19 cellular contexts compared by ENCODE assay signal in genomic region chr17:19005789-19006430, GRCh38. TPM values are rescaled to one million over a fixed set of nuclear protein-coding genes. Genes with fewer than 3 reads are reported as not detected.
DNase-seq lines count a peak whose midpoint lies in the region; ATAC-seq and TF ChIP-seq lines count a peak whose summit lies in the region.
"Had no signal": no experiment of that assay in that cellular context is flagged by ENCODE, and none has a peak within 500 bp of the region (broad histone marks: within the 10 kb centered on the region; RNA-seq: fewer than 3 reads in every experiment).

No MANE protein-coding gene starts in this region.

- peaks cover 30% of the 10 kb centered on the region for H3K79me2 ChIP-seq in PC-9 (ENCODE audit: low read depth)

- TF ChIP-seq CTCF in natural killer cell (IDR thresholded peaks at IDR 0.05) (no peak), right lobe of liver (IDR thresholded peaks at IDR 0.05) (no peak), PC-9 (conservative IDR thresholded peaks at IDR 0.05) (no peak)

- no peaks in the 10 kb centered on the region for H3K9me3 Mint-ChIP-seq in natural killer cell
- no peaks in the 10 kb centered on the region for H3K9me3 Mint-ChIP-seq in natural killer cell treated with Interleukin-12 subunit alpha and Interleukin-12 subunit beta and Interleukin-15 and Interleukin-18, amount 100 ng/mL, for 72 hours
- no peaks in the 10 kb centered on the region for H3K9me3 Mint-ChIP-seq in activated CD4-positive, alpha-beta memory T cell treated with anti-CD3 and anti-CD28 coated beads, Interleukin-2, amount 10 ng/mL, durations not matched to agents 7 days and 5 days

- POLR2A ChIA-PET in activated CD4-positive, alpha-beta memory T cell treated with anti-CD3 and anti-CD28 coated beads, Interleukin-2, amount 10 ng/mL, durations not matched to agents 7 days and 5 days (lab: Charles Lee): interaction anchor here (2.7 kb wide), 1 partner anchor 10 kb away, joined by 13 read pairs; no protein-coding TSS in a partner anchor
- POLR2A ChIA-PET in PC-9 (lab: Charles Lee; ENCODE audit: unreplicated experiment): no interaction called here

- H3K27me3 Mint-ChIP-seq in natural killer cell (ENCODE audit: low read depth in 2 of 2): peaks cover 0 to 4% of the 10 kb centered on the region in 2 donors
- peaks cover 0 to 1% of the 10 kb centered on the region in 2 donors for H3K27me3 Mint-ChIP-seq in natural killer cell treated with Interleukin-12 subunit alpha and Interleukin-12 subunit beta and Interleukin-15 and Interleukin-18, amount 100 ng/mL, for 72 hours
- H3K27me3 Mint-ChIP-seq in activated CD4-positive, alpha-beta memory T cell treated with anti-CD3 and anti-CD28 coated beads, Interleukin-2, amount 10 ng/mL, durations not matched to agents 7 days and 5 days: peaks cover 14% of the 10 kb centered on the region

- no peak overlapping the region for H2AFZ ChIP-seq in PC-9

- no peaks in the 10 kb centered on the region for H3K9me2 ChIP-seq in PC-9 (ENCODE audit: insufficient read depth)

- H3K4me1 Mint-ChIP-seq in natural killer cell: peaks cover 11 to 18% of the 10 kb centered on the region in 2 donors
- H3K4me1 Mint-ChIP-seq in natural killer cell treated with Interleukin-12 subunit alpha and Interleukin-12 subunit beta and Interleukin-15 and Interleukin-18, amount 100 ng/mL, for 72 hours (ENCODE audit: low read depth in 2 of 2): peaks cover 8 to 10% of the 10 kb centered on the region in 2 donors
- peaks cover 29% of the 10 kb centered on the region for H3K4me1 Mint-ChIP-seq in activated CD4-positive, alpha-beta memory T cell treated with anti-CD3 and anti-CD28 coated beads, Interleukin-2, amount 10 ng/mL, durations not matched to agents 7 days and 5 days

- H3K4me2 ChIP-seq in PC-9: no peak overlapping the region

- H4K20me1 ChIP-seq in PC-9 (ENCODE audit: insufficient read depth): peaks cover 30% of the 10 kb centered on the region

- H3K27ac Mint-ChIP-seq in natural killer cell: peak overlapping the region; percentile 79 to 86
- H3K27ac Mint-ChIP-seq in natural killer cell treated with Interleukin-12 subunit alpha and Interleukin-12 subunit beta and Interleukin-15 and Interleukin-18, amount 100 ng/mL, for 72 hours: no peak overlapping the region
- H3K27ac Mint-ChIP-seq in activated CD4-positive, alpha-beta memory T cell treated with anti-CD3 and anti-CD28 coated beads, Interleukin-2, amount 10 ng/mL, durations not matched to agents 7 days and 5 days: no peak overlapping the region

- H3K4me3 ChIP-seq in right lobe of liver (peak overlapping the region in 1 of 3 donors; percentile 63), PC-9 (no peak overlapping the region)
- H3K4me3 ChIP-seq: lung had no signal

- H3K4me3 Mint-ChIP-seq in natural killer cell: peak overlapping the region; percentile 75
- no peak overlapping the region for H3K4me3 Mint-ChIP-seq in natural killer cell treated with Interleukin-12 subunit alpha and Interleukin-12 subunit beta and Interleukin-15 and Interleukin-18, amount 100 ng/mL, for 72 hours
- peak overlapping the region; percentile 27 for H3K4me3 Mint-ChIP-seq in activated CD4-positive, alpha-beta memory T cell treated with anti-CD3 and anti-CD28 coated beads, Interleukin-2, amount 10 ng/mL, durations not matched to agents 7 days and 5 days

- TF ChIP-seq POLR2A in right lobe of liver (IDR thresholded peaks at IDR 0.05): no peak

- peaks cover 29% of the 10 kb centered on the region; the same call in 1 of the 2 replicates for H3F3A ChIP-seq in PC-9 (ENCODE audit: insufficient read depth, low read depth)

- H3K27ac ChIP-seq in right lobe of liver (peak overlapping the region in 2 of 3 donors; percentile 6 to 79), PC-9 (no peak overlapping the region)
- H3K27ac ChIP-seq: neutrophil had no signal

- intact Hi-C loops in natural killer cell (cut with micrococcal nuclease): no loop called here
- intact Hi-C loops in right lobe of liver (cut with DNase I): no loop called here
- intact Hi-C loops in PC-9 (cut with micrococcal nuclease; ENCODE audit: unreplicated experiment): loop anchor here (2.0 kb wide), 1 partner anchor 37 kb away; no protein-coding TSS in a partner anchor

- H3K9me3 ChIP-seq in right lobe of liver (no peaks in the 10 kb centered on the region), PC-9 (ENCODE audit: insufficient read depth, low read depth) (no peaks in the 10 kb centered on the region)
- H3K9me3 ChIP-seq: neutrophil had no signal

- no peaks in the 10 kb centered on the region for H3K36me3 Mint-ChIP-seq in natural killer cell
- no peaks in the 10 kb centered on the region for H3K36me3 Mint-ChIP-seq in natural killer cell treated with Interleukin-12 subunit alpha and Interleukin-12 subunit beta and Interleukin-15 and Interleukin-18, amount 100 ng/mL, for 72 hours
- no peaks in the 10 kb centered on the region for H3K36me3 Mint-ChIP-seq in activated CD4-positive, alpha-beta memory T cell treated with anti-CD3 and anti-CD28 coated beads, Interleukin-2, amount 10 ng/mL, durations not matched to agents 7 days and 5 days (ENCODE audit: low read depth)

- CTCF ChIA-PET in activated CD4-positive, alpha-beta memory T cell treated with anti-CD3 and anti-CD28 coated beads, Interleukin-2, amount 10 ng/mL, durations not matched to agents 7 days and 5 days (lab: Charles Lee): interaction anchor here (0.8 to 1.8 kb wide), 2 partner anchors 19 to 45 kb away, joined by 3 to 5 read pairs; no protein-coding TSS in a partner anchor
- CTCF ChIA-PET in PC-9 (lab: Charles Lee): interaction anchor here (0.6 kb wide), 1 partner anchor 657 kb away, joined by 6 read pairs; no protein-coding TSS in a partner anchor

- H3K36me3 ChIP-seq in right lobe of liver (no peaks in the 10 kb centered on the region), PC-9 (ENCODE audit: low read depth) (0 out of 2 replicates have a peak, but pooled peaks cover 6% of the 10 kb centered on the region)
- H3K36me3 ChIP-seq: neutrophil had no signal

- ATAC-seq in natural killer cell: no peak
- no peak for ATAC-seq in natural killer cell treated with Interleukin-12 subunit alpha and Interleukin-12 subunit beta and Interleukin-15 and Interleukin-18, amount 100 ng/mL, for 72 hours
- ATAC-seq in right lobe of liver: peak; percentile 49 to 69 (median 62)
- ATAC-seq in GM21367 (IDR thresholded peaks at IDR 0.05; ENCODE audit: unreplicated experiment): no peak
- no peak for ATAC-seq in HG02623 (IDR thresholded peaks at IDR 0.05; ENCODE audit: unreplicated experiment)
- ATAC-seq: esophagus mucosa had no signal

- BruUV-seq in PC-9 (replicated peaks; lab: Mats Ljungman, UMichigan): no TSS peak

- DNase-seq in natural killer cell (no peak), right lobe of liver (peak in 1 of 3 donors; percentile 80), PC-9 (no peak)
- DNase-seq in natural killer cell treated with Interleukin-12 subunit alpha and Interleukin-12 subunit beta and Interleukin-15 and Interleukin-18, amount 100 ng/mL, for 72 hours (ENCODE audit: low spot score): no peak
- DNase-seq in activated CD4-positive, alpha-beta memory T cell treated with anti-CD3 and anti-CD28 coated beads, Interleukin-2, amount 10 ng/mL, durations not matched to agents 7 days and 5 days: no peak
- no peak for DNase-seq in activated effector memory CD4-positive, alpha-beta T cell treated with Interleukin-2 at 50 U/mL for 16 hours
- DNase-seq: activated CD4-positive, alpha-beta T cell treated with anti-CD3 and anti-CD28 coated beads, Interleukin-2, amount 50 U/mL, for 1 hour; DMS 273 treated with DMSO at 0.1 percent for 48 hours; NCI-H187; NCI-H446 treated with DMSO at 0.1 percent for 48 hours; substantia nigra; T-helper 9 cell had no signal

- H3K27me3 ChIP-seq in right lobe of liver (no peaks in the 10 kb centered on the region), PC-9 (ENCODE audit: insufficient read depth, low read depth) (no peaks in the 10 kb centered on the region)

- WGBS in right lobe of liver (ENCODE audit: insufficient coverage, low coverage, low lambda C conversion rate, missing lambda C conversion rate): 34% methylated on average over 2 of the region's 4 CpGs

- peaks cover 0 to 47% (median 11%) of the 10 kb centered on the region in 4 donors for H3K4me1 ChIP-seq in right lobe of liver
- H3K4me1 ChIP-seq in PC-9 (replicated peaks; ENCODE audit: insufficient read depth): peaks cover 39% of the 10 kb centered on the region

RNA-seq across cellular contexts. Expression of gene FAM83G, which starts 1.3 kb away (rescaled TPM):
- total RNA-seq in natural killer cell (1 to 10 TPM; 3.8 to 6.5 (median 4.3) TPM), right lobe of liver (10 to 100 TPM; 10.1 to 41.7 (median 21.5) TPM), PC-9 (2021) (30.2 and 30.4 TPM in 2 replicates)
- total RNA-seq in natural killer cell treated with Interleukin-12 subunit alpha and Interleukin-12 subunit beta and Interleukin-15 and Interleukin-18, amount 100 ng/mL, for 72 hours: 1 to 10 TPM; 1.4 to 2.6 TPM
- 1 to 10 TPM; 6.4 to 6.5 TPM for total RNA-seq in activated CD4-positive, alpha-beta memory T cell treated with anti-CD3 and anti-CD28 coated beads, Interleukin-2, amount 10 ng/mL, durations not matched to agents 7 days and 5 days

RNA-seq across cellular contexts. Expression of gene GRAP, which starts 40.8 kb away (rescaled TPM):
- total RNA-seq in natural killer cell (10 to 100 TPM in 1 of 3 donors, 1 to 10 TPM in 2; 5.6 to 11.3 (median 7.1) TPM), right lobe of liver (1 to 10 TPM; 2.6 to 6.1 (median 4.2) TPM), PC-9 (2021) (0.48 and 0.93 TPM in 2 replicates)
- 10 to 100 TPM in 1 of 2 donors, 1 to 10 TPM in 1; 8.2 to 15.9 TPM for total RNA-seq in natural killer cell treated with Interleukin-12 subunit alpha and Interleukin-12 subunit beta and Interleukin-15 and Interleukin-18, amount 100 ng/mL, for 72 hours
- 10 to 100 TPM; 15.4 to 16.1 TPM for total RNA-seq in activated CD4-positive, alpha-beta memory T cell treated with anti-CD3 and anti-CD28 coated beads, Interleukin-2, amount 10 ng/mL, durations not matched to agents 7 days and 5 days

RNA-seq across cellular contexts. Expression of gene SLC5A10, which starts 53.9 kb away (rescaled TPM):
- total RNA-seq in natural killer cell (under 1 TPM in 1 of 3 donors, not detected in 2; 0.28 TPM), right lobe of liver (under 1 TPM in 2 of 6 experiments, not detected in 4; 0.07 to 0.14 TPM), PC-9 (2021) (0.08 and 0.17 TPM in 2 replicates)
- not detected for total RNA-seq in natural killer cell treated with Interleukin-12 subunit alpha and Interleukin-12 subunit beta and Interleukin-15 and Interleukin-18, amount 100 ng/mL, for 72 hours
- not detected for total RNA-seq in activated CD4-positive, alpha-beta memory T cell treated with anti-CD3 and anti-CD28 coated beads, Interleukin-2, amount 10 ng/mL, durations not matched to agents 7 days and 5 days
- total RNA-seq: HT-29, M059J had no signal

Comparison
In these comparisons a context has a peak if more than half of its experiments do, and no peak if none do; other contexts are left out.
1. H3K27ac Mint-ChIP-seq: peak in natural killer cell (2 of 2); none in natural killer cell treated with Interleukin-12 subunit alpha and Interleukin-12 subunit beta and Interleukin-15 and Interleukin-18, amount 100 ng/mL, for 72 hours (0 of 2) and activated CD4-positive, alpha-beta memory T cell treated with anti-CD3 and anti-CD28 coated beads, Interleukin-2, amount 10 ng/mL, durations not matched to agents 7 days and 5 days (single experiment).
2. ATAC-seq: peak in right lobe of liver (4 of 4); none in natural killer cell (0 of 3), natural killer cell treated with Interleukin-12 subunit alpha and Interleukin-12 subunit beta and Interleukin-15 and Interleukin-18, amount 100 ng/mL, for 72 hours (0 of 2), GM21367 (single experiment) and HG02623 (single experiment).